ENCODE assay signal across 20 cellular contexts in genomic region chr18:54187372-54187771, GRCh38.
"Had no signal": no experiment of that assay in that cellular context is flagged by ENCODE, and none has a peak within 500 bp of the region (broad histone marks: within the 10 kb centered on the region; RNA-seq: fewer than 3 reads in every experiment).

No MANE protein-coding gene starts in this region.

- H3K4me1 Mint-ChIP-seq: endodermal cell; stimulated activated naive B cell treated with anti-CD40 and anti-IgM and Interleukin-4, amounts not matched to agents 10 μg/mL and 1 μg/mL and 100 μg/mL, for 72 hours; stimulated activated naive CD8-positive, alpha-beta T cell treated with anti-CD3 and anti-CD28 coated beads, Interleukin-15, amount 100 ng/mL, for 72 hours had no signal

- FAIRE-seq: pancreas had no signal

- H2AFZ ChIP-seq: neural progenitor cell had no signal

- H3K27ac ChIP-seq: coronary artery, foreskin keratinocyte, neural progenitor cell, pancreas, testis, tibial nerve, uterus had no signal

- H3K9me3 ChIP-seq: pancreas, testis, tibial nerve, uterus had no signal

- H3K36me3 ChIP-seq: neural progenitor cell, uterus had no signal

- H3K27ac Mint-ChIP-seq: endodermal cell; natural killer cell treated with Interleukin-12 subunit alpha and Interleukin-12 subunit beta and Interleukin-15 and Interleukin-18, amount 100 ng/mL, for 72 hours; neural progenitor cell; progenitor cell of endocrine pancreas; stimulated activated naive B cell treated with anti-CD40 and anti-IgM and Interleukin-4, amounts not matched to agents 10 μg/mL and 1 μg/mL and 100 μg/mL, for 72 hours; stimulated activated naive CD8-positive, alpha-beta T cell treated with anti-CD3 and anti-CD28 coated beads, Interleukin-15, amount 100 ng/mL, for 72 hours had no signal

- DNase-seq: effector CD4-positive, alpha-beta T cell; endodermal cell; erythroblast; foreskin keratinocyte; kidney glomerular epithelial cell; mammary epithelial cell; nucleus accumbens; pancreas; right cardiac atrium; stimulated activated CD4-positive, alpha-beta T cell treated with anti-CD3 and anti-CD28 coated beads, Interleukin-4, amount 100 ng/mL, for 4 hours; stimulated activated naive B cell treated with anti-CD40 and anti-IgM and Interleukin-4, amounts not matched to agents 10 μg/mL and 1 μg/mL and 100 μg/mL, for 72 hours; stimulated activated naive CD8-positive, alpha-beta T cell treated with anti-CD3 and anti-CD28 coated beads, Interleukin-15, amount 100 ng/mL, for 72 hours; testis; uterus had no signal

- H3K27me3 ChIP-seq: foreskin keratinocyte, neural progenitor cell, pancreas, testis, tibial nerve, uterus had no signal

- H3K4me3 Mint-ChIP-seq: endodermal cell; natural killer cell treated with Interleukin-12 subunit alpha and Interleukin-12 subunit beta and Interleukin-15 and Interleukin-18, amount 100 ng/mL, for 72 hours; neural progenitor cell; stimulated activated naive B cell treated with anti-CD40 and anti-IgM and Interleukin-4, amounts not matched to agents 10 μg/mL and 1 μg/mL and 100 μg/mL, for 72 hours; stimulated activated naive CD8-positive, alpha-beta T cell treated with anti-CD3 and anti-CD28 coated beads, Interleukin-15, amount 100 ng/mL, for 72 hours had no signal

- H3K4me1 ChIP-seq: pancreas, testis, tibial nerve, uterus had no signal

- ATAC-seq: foreskin keratinocyte; left lobe of liver; natural killer cell treated with Interleukin-12 subunit alpha and Interleukin-12 subunit beta and Interleukin-15 and Interleukin-18, amount 100 ng/mL, for 72 hours; right cardiac atrium; stimulated activated naive B cell treated with anti-CD40 and anti-IgM and Interleukin-4, amounts not matched to agents 10 μg/mL and 1 μg/mL and 100 μg/mL, for 72 hours; stimulated activated naive CD8-positive, alpha-beta T cell treated with anti-CD3 and anti-CD28 coated beads, Interleukin-15, amount 100 ng/mL, for 72 hours had no signal

- H3K4me3 ChIP-seq: coronary artery, neural progenitor cell, pancreas, testis, tibial nerve, uterus had no signal

- H3K27me3 Mint-ChIP-seq: natural killer cell treated with Interleukin-12 subunit alpha and Interleukin-12 subunit beta and Interleukin-15 and Interleukin-18, amount 100 ng/mL, for 72 hours; progenitor cell of endocrine pancreas; stimulated activated naive B cell treated with anti-CD40 and anti-IgM and Interleukin-4, amounts not matched to agents 10 μg/mL and 1 μg/mL and 100 μg/mL, for 72 hours; stimulated activated naive CD8-positive, alpha-beta T cell treated with anti-CD3 and anti-CD28 coated beads, Interleukin-15, amount 100 ng/mL, for 72 hours had no signal

- H3K9me3 Mint-ChIP-seq: natural killer cell treated with Interleukin-12 subunit alpha and Interleukin-12 subunit beta and Interleukin-15 and Interleukin-18, amount 100 ng/mL, for 72 hours; stimulated activated naive B cell treated with anti-CD40 and anti-IgM and Interleukin-4, amounts not matched to agents 10 μg/mL and 1 μg/mL and 100 μg/mL, for 72 hours; stimulated activated naive CD8-positive, alpha-beta T cell treated with anti-CD3 and anti-CD28 coated beads, Interleukin-15, amount 100 ng/mL, for 72 hours had no signal

- H3K4me2 ChIP-seq: neural progenitor cell had no signal
